Comparison of ENCODE assay signal across 1 cellular context in the genomic region with DNA sequence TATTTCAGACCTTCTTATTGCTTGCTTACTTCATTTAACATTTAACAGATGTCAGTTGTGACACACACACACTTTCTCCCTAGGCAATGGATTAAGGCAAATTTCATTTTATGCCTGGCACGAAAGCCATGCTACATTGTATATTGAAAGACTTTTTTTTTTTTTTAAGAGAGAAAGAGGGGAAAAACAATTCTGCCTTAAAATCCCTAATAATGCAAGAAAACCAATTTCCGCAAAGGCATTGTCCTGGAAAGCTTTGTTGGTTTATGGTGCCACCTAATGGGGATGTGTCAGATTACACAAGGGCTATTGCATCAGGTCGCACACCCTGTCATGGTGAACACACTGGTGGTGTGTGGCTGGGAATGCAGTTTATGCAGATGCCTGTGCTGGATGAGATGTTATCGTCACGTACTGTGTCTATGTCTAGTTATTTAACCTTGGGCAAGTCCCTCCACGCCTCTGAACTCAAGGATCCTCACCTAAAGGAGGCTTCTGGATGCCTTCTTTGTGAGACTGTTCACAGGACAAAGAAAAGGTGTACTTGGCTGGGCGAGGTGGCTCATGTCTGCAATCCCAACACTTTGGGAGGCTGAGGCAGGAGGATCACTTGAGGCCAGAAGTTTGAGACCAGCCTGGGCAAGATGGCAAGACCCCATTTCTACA.
A peak's percentile ranks its signal among the peaks of the same experiment; 100 is the strongest.
TF ChIP-seq lines count a peak whose summit lies in the region.

No MANE protein-coding gene starts in this region.

TF ChIP-seq in K562, 482 proteins besides CTCF, POLR2A, EP300 and RAD21 (continued from another document and continues in another):
- TF ChIP-seq, protein P1, sequence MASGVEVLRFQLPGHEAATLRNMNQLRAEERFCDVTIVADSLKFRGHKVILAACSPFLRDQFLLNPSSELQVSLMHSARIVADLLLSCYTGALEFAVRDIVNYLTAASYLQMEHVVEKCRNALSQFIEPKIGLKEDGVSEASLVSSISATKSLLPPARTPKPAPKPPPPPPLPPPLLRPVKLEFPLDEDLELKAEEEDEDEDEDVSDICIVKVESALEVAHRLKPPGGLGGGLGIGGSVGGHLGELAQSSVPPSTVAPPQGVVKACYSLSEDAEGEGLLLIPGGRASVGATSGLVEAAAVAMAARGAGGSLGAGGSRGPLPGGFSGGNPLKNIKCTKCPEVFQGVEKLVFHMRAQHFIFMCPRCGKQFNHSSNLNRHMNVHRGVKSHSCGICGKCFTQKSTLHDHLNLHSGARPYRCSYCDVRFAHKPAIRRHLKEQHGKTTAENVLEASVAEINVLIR (CRISPR knock-in tag; IDR thresholded peaks at IDR 0.05): no peak
- TF ChIP-seq RNF2 (IDR thresholded peaks at IDR 0.05) (no peak), SMARCC2 (IDR thresholded peaks at IDR 0.05; ENCODE audit: low read depth) (no peak), RBM22 (IDR thresholded peaks at IDR 0.05; ENCODE audit: low read depth, low read length, poor library complexity, severe bottlenecking) (no peak), MAZ (CRISPR knock-in tag; conservative IDR thresholded peaks at IDR 0.05 in 1 of 2, IDR thresholded peaks at IDR 0.05 in 1 of 2) (peak in 1 of 2 experiments; percentile 47; a peak in 1 of 4 replicates), CBX2 (IDR thresholded peaks at IDR 0.05; ENCODE audit: insufficient read depth, low read length, poor library complexity, severe bottlenecking) (no peak), RFX1 (IDR thresholded peaks at IDR 0.05) (no peak), RBM39 (optimal IDR thresholded peaks at IDR 0.05; ENCODE audit: low read depth, low read length) (no peak), MYNN (IDR thresholded peaks at IDR 0.05) (no peak), MYNN (CRISPR knock-in tag; IDR thresholded peaks at IDR 0.05) (no peak), SRF (CRISPR knock-in tag; IDR thresholded peaks at IDR 0.05) (no peak), TARDBP (IDR thresholded peaks at IDR 0.05) (peak; percentile 15; the same call in 1 of the 2 replicates), NCOA2 (IDR thresholded peaks at IDR 0.05; ENCODE audit: partially characterized antibody in 2 of 2) (no peak), ZSCAN29 (IDR thresholded peaks at IDR 0.05) (no peak), PCBP1 (IDR thresholded peaks at IDR 0.05; ENCODE audit: low read depth, low read length, poor library complexity, severe bottlenecking) (no peak), HNRNPK (IDR thresholded peaks at IDR 0.05; ENCODE audit: low read depth, low read length, poor library complexity, severe bottlenecking) (no peak), ZNF274 (IDR thresholded peaks at IDR 0.05; ENCODE audit: borderline replicate concordance, low read depth, low read length) (no peak), ZBTB8A (IDR thresholded peaks at IDR 0.05; ENCODE audit: partially characterized antibody) (no peak)
- TF ChIP-seq, protein P2, sequence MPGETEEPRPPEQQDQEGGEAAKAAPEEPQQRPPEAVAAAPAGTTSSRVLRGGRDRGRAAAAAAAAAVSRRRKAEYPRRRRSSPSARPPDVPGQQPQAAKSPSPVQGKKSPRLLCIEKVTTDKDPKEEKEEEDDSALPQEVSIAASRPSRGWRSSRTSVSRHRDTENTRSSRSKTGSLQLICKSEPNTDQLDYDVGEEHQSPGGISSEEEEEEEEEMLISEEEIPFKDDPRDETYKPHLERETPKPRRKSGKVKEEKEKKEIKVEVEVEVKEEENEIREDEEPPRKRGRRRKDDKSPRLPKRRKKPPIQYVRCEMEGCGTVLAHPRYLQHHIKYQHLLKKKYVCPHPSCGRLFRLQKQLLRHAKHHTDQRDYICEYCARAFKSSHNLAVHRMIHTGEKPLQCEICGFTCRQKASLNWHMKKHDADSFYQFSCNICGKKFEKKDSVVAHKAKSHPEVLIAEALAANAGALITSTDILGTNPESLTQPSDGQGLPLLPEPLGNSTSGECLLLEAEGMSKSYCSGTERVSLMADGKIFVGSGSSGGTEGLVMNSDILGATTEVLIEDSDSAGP (CRISPR knock-in tag; IDR thresholded peaks at IDR 0.05): no peak
- TF ChIP-seq, protein P3, sequence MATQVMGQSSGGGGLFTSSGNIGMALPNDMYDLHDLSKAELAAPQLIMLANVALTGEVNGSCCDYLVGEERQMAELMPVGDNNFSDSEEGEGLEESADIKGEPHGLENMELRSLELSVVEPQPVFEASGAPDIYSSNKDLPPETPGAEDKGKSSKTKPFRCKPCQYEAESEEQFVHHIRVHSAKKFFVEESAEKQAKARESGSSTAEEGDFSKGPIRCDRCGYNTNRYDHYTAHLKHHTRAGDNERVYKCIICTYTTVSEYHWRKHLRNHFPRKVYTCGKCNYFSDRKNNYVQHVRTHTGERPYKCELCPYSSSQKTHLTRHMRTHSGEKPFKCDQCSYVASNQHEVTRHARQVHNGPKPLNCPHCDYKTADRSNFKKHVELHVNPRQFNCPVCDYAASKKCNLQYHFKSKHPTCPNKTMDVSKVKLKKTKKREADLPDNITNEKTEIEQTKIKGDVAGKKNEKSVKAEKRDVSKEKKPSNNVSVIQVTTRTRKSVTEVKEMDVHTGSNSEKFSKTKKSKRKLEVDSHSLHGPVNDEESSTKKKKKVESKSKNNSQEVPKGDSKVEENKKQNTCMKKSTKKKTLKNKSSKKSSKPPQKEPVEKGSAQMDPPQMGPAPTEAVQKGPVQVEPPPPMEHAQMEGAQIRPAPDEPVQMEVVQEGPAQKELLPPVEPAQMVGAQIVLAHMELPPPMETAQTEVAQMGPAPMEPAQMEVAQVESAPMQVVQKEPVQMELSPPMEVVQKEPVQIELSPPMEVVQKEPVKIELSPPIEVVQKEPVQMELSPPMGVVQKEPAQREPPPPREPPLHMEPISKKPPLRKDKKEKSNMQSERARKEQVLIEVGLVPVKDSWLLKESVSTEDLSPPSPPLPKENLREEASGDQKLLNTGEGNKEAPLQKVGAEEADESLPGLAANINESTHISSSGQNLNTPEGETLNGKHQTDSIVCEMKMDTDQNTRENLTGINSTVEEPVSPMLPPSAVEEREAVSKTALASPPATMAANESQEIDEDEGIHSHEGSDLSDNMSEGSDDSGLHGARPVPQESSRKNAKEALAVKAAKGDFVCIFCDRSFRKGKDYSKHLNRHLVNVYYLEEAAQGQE (CRISPR knock-in tag; IDR thresholded peaks at IDR 0.05; ENCODE audit: low read depth): no peak
- TF ChIP-seq, protein P4, sequence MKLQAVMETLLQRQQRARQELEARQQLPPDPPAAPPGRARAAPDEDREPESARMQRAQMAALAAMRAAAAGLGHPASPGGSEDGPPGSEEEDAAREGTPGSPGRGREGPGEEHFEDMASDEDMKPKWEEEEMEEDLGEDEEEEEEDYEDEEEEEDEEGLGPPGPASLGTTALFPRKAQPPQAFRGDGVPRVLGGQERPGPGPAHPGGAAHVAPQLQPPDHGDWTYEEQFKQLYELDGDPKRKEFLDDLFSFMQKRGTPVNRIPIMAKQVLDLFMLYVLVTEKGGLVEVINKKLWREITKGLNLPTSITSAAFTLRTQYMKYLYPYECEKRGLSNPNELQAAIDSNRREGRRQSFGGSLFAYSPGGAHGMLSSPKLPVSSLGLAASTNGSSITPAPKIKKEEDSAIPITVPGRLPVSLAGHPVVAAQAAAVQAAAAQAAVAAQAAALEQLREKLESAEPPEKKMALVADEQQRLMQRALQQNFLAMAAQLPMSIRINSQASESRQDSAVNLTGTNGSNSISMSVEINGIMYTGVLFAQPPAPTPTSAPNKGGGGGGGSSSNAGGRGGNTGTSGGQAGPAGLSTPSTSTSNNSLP (IDR thresholded peaks at IDR 0.05; ENCODE audit: borderline replicate concordance, low read depth, low read length): no peak
- TF ChIP-seq, protein P5, sequence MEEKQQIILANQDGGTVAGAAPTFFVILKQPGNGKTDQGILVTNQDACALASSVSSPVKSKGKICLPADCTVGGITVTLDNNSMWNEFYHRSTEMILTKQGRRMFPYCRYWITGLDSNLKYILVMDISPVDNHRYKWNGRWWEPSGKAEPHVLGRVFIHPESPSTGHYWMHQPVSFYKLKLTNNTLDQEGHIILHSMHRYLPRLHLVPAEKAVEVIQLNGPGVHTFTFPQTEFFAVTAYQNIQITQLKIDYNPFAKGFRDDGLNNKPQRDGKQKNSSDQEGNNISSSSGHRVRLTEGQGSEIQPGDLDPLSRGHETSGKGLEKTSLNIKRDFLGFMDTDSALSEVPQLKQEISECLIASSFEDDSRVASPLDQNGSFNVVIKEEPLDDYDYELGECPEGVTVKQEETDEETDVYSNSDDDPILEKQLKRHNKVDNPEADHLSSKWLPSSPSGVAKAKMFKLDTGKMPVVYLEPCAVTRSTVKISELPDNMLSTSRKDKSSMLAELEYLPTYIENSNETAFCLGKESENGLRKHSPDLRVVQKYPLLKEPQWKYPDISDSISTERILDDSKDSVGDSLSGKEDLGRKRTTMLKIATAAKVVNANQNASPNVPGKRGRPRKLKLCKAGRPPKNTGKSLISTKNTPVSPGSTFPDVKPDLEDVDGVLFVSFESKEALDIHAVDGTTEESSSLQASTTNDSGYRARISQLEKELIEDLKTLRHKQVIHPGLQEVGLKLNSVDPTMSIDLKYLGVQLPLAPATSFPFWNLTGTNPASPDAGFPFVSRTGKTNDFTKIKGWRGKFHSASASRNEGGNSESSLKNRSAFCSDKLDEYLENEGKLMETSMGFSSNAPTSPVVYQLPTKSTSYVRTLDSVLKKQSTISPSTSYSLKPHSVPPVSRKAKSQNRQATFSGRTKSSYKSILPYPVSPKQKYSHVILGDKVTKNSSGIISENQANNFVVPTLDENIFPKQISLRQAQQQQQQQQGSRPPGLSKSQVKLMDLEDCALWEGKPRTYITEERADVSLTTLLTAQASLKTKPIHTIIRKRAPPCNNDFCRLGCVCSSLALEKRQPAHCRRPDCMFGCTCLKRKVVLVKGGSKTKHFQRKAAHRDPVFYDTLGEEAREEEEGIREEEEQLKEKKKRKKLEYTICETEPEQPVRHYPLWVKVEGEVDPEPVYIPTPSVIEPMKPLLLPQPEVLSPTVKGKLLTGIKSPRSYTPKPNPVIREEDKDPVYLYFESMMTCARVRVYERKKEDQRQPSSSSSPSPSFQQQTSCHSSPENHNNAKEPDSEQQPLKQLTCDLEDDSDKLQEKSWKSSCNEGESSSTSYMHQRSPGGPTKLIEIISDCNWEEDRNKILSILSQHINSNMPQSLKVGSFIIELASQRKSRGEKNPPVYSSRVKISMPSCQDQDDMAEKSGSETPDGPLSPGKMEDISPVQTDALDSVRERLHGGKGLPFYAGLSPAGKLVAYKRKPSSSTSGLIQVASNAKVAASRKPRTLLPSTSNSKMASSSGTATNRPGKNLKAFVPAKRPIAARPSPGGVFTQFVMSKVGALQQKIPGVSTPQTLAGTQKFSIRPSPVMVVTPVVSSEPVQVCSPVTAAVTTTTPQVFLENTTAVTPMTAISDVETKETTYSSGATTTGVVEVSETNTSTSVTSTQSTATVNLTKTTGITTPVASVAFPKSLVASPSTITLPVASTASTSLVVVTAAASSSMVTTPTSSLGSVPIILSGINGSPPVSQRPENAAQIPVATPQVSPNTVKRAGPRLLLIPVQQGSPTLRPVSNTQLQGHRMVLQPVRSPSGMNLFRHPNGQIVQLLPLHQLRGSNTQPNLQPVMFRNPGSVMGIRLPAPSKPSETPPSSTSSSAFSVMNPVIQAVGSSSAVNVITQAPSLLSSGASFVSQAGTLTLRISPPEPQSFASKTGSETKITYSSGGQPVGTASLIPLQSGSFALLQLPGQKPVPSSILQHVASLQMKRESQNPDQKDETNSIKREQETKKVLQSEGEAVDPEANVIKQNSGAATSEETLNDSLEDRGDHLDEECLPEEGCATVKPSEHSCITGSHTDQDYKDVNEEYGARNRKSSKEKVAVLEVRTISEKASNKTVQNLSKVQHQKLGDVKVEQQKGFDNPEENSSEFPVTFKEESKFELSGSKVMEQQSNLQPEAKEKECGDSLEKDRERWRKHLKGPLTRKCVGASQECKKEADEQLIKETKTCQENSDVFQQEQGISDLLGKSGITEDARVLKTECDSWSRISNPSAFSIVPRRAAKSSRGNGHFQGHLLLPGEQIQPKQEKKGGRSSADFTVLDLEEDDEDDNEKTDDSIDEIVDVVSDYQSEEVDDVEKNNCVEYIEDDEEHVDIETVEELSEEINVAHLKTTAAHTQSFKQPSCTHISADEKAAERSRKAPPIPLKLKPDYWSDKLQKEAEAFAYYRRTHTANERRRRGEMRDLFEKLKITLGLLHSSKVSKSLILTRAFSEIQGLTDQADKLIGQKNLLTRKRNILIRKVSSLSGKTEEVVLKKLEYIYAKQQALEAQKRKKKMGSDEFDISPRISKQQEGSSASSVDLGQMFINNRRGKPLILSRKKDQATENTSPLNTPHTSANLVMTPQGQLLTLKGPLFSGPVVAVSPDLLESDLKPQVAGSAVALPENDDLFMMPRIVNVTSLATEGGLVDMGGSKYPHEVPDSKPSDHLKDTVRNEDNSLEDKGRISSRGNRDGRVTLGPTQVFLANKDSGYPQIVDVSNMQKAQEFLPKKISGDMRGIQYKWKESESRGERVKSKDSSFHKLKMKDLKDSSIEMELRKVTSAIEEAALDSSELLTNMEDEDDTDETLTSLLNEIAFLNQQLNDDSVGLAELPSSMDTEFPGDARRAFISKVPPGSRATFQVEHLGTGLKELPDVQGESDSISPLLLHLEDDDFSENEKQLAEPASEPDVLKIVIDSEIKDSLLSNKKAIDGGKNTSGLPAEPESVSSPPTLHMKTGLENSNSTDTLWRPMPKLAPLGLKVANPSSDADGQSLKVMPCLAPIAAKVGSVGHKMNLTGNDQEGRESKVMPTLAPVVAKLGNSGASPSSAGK (IDR thresholded peaks at IDR 0.05): no peak; the same call in none of the 2 replicates
- TF ChIP-seq, protein P6, sequence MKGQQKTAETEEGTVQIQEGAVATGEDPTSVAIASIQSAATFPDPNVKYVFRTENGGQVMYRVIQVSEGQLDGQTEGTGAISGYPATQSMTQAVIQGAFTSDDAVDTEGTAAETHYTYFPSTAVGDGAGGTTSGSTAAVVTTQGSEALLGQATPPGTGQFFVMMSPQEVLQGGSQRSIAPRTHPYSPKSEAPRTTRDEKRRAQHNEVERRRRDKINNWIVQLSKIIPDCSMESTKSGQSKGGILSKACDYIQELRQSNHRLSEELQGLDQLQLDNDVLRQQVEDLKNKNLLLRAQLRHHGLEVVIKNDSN (CRISPR knock-in tag; IDR thresholded peaks at IDR 0.05): no peak
- TF ChIP-seq, protein P7, sequence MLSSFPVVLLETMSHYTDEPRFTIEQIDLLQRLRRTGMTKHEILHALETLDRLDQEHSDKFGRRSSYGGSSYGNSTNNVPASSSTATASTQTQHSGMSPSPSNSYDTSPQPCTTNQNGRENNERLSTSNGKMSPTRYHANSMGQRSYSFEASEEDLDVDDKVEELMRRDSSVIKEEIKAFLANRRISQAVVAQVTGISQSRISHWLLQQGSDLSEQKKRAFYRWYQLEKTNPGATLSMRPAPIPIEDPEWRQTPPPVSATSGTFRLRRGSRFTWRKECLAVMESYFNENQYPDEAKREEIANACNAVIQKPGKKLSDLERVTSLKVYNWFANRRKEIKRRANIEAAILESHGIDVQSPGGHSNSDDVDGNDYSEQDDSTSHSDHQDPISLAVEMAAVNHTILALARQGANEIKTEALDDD (IDR thresholded peaks at IDR 0.05): no peak; the same call in 1 of the 2 replicates
- TF ChIP-seq, protein P8, sequence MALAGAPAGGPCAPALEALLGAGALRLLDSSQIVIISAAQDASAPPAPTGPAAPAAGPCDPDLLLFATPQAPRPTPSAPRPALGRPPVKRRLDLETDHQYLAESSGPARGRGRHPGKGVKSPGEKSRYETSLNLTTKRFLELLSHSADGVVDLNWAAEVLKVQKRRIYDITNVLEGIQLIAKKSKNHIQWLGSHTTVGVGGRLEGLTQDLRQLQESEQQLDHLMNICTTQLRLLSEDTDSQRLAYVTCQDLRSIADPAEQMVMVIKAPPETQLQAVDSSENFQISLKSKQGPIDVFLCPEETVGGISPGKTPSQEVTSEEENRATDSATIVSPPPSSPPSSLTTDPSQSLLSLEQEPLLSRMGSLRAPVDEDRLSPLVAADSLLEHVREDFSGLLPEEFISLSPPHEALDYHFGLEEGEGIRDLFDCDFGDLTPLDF (CRISPR knock-in tag; IDR thresholded peaks at IDR 0.05): no peak
